30 cellular contexts compared by ENCODE assay signal in genomic region chr20:54140067-54140466, GRCh38. TPM values are rescaled to one million over a fixed set of nuclear protein-coding genes. Genes with fewer than 3 reads are reported as not detected.
DNase-seq lines count a peak whose midpoint lies in the region; ATAC-seq and TF ChIP-seq lines count a peak whose summit lies in the region.
"Had no signal": no experiment of that assay in that cellular context is flagged by ENCODE, and none has a peak within 500 bp of the region (broad histone marks: within the 10 kb centered on the region; RNA-seq: fewer than 3 reads in every experiment).

No MANE protein-coding gene starts in this region.

- H2AFZ ChIP-seq in smooth muscle cell (ENCODE audit: low read depth), result no peak overlapping the region
- H2AFZ ChIP-seq: GM23338 had no signal

- H3K36me3 Mint-ChIP-seq in HFFc6 (ENCODE audit: low read depth), result 0 out of 2 replicates have a peak, but pooled peaks cover 4% of the 10 kb centered on the region
- H3K36me3 Mint-ChIP-seq: CD14-positive monocyte, naive B cell had no signal

- H3K27ac Mint-ChIP-seq in HFFc6, result peak overlapping the region; percentile 84
- H3K27ac Mint-ChIP-seq: CD14-positive monocyte, GM23338, naive B cell had no signal

- H3K27me3 ChIP-seq in RWPE2 (ENCODE audit: insufficient read depth, poor library complexity, severe bottlenecking) (no peaks in the 10 kb centered on the region), smooth muscle cell (ENCODE audit: low read depth) (no peaks in the 10 kb centered on the region), upper lobe of left lung (no peaks in the 10 kb centered on the region)
- H3K27me3 ChIP-seq: transverse colon had no signal

- H3K36me3 ChIP-seq in RWPE2 (ENCODE audit: low read depth) (no peaks in the 10 kb centered on the region), smooth muscle cell (ENCODE audit: low read depth) (no peaks in the 10 kb centered on the region), upper lobe of left lung (no peaks in the 10 kb centered on the region)
- H3K36me3 ChIP-seq: transverse colon had no signal

- TF ChIP-seq CTCF in HFFc6 (IDR thresholded peaks at IDR 0.05), result no peak
- no peak for TF ChIP-seq CTCF in RWPE2 (IDR thresholded peaks at IDR 0.05; ENCODE audit: poor library complexity, severe bottlenecking)
- no peak for TF ChIP-seq CTCF in smooth muscle cell (IDR thresholded peaks at IDR 0.05; ENCODE audit: borderline replicate concordance, insufficient read depth, poor library complexity, severe bottlenecking)
- TF ChIP-seq CTCF in upper lobe of left lung (IDR thresholded peaks at IDR 0.05), result no peak

- TF ChIP-seq POLR2A in upper lobe of left lung (IDR thresholded peaks at IDR 0.05), result no peak

- H3K4me2 ChIP-seq in smooth muscle cell, result no peak overlapping the region
- H3K4me2 ChIP-seq: GM23338, KMS-11 had no signal

- H3F3A ChIP-seq in smooth muscle cell (ENCODE audit: low read depth), result no peaks in the 10 kb centered on the region

- no peaks in the 10 kb centered on the region for H3K27me3 Mint-ChIP-seq in HFFc6 (ENCODE audit: insufficient read depth)

- no peak for TF ChIP-seq EP300 in upper lobe of left lung (IDR thresholded peaks at IDR 0.05)

- DNase-seq in HFFc6 (no peak), RWPE2 (ENCODE audit: low spot score) (no peak), glomerular visceral epithelial cell (ENCODE audit: extremely low spot score) (peak; percentile 77), smooth muscle cell (lab: John Stamatoyannopoulos, UW; ENCODE audit: unreplicated experiment) (no peak), DMS53 (lab: John Stamatoyannopoulos, UW) (no peak), upper lobe of left lung (no peak), NCI-H2196 (lab: John Stamatoyannopoulos, UW; ENCODE audit: unreplicated experiment) (no peak)
- DNase-seq: activated CD4-positive, alpha-beta T cell treated with anti-CD3 and anti-CD28 coated beads for 48 hours; activated gamma-delta T cell; activated T-cell treated with anti-CD3 and anti-CD28 coated beads, Interleukin-2, amount 50 U/mL, for 1 hour; DMS79 treated with DMSO at 0.1 percent for 48 hours; head of caudate nucleus; islet precursor cell; left ventricle myocardium superior; naive B cell; NCI-H1417 treated with DMSO at 0.1 percent for 48 hours; NCI-H2081; NCI-H2227 treated with DMSO at 0.1 percent for 48 hours; NCI-H526 treated with DMSO at 0.1 percent for 48 hours; NK-92 treated with Interleukin-12 subunit alpha and Interleukin-12 subunit beta, amount 100 ng/mL, for 24 hours; SHP77; stimulated activated CD4-positive, alpha-beta T cell treated with anti-CD3 and anti-CD28 coated beads, Interleukin-4, amount 100 ng/mL, for 24 hours; transverse colon had no signal

- H3K4me1 ChIP-seq in RWPE2 (ENCODE audit: insufficient read depth, poor library complexity, severe bottlenecking) (peaks cover 25% of the 10 kb centered on the region), smooth muscle cell (ENCODE audit: low read depth) (no peaks in the 10 kb centered on the region), upper lobe of left lung (no peaks in the 10 kb centered on the region)
- H3K4me1 ChIP-seq: transverse colon had no signal

- 95% methylated on average over 6 of the region's 6 CpGs for WGBS in smooth muscle cell (ENCODE audit: low lambda C conversion rate)
- WGBS in upper lobe of left lung, 2 donors, result 90 to 97% methylated on average over 6 of the region's 6 CpGs

- H3K27ac ChIP-seq in RWPE2 (ENCODE audit: poor library complexity, severe bottlenecking) (peak overlapping the region; percentile 98), smooth muscle cell (ENCODE audit: low read depth) (peak overlapping the region; percentile 79), upper lobe of left lung (no peak overlapping the region)
- H3K27ac ChIP-seq: KMS-11, transverse colon, VCaP had no signal

- H3K4me3 Mint-ChIP-seq in HFFc6, result no peak overlapping the region; the same call in 1 of the 2 replicates
- H3K4me3 Mint-ChIP-seq: CD14-positive monocyte; central memory CD8-positive, alpha-beta T cell; GM23338; naive B cell had no signal

- H3K9me3 ChIP-seq in RWPE2 (ENCODE audit: severe bottlenecking) (peaks cover 5% of the 10 kb centered on the region), smooth muscle cell (replicated peaks; ENCODE audit: low read depth) (no peaks in the 10 kb centered on the region), upper lobe of left lung (no peaks in the 10 kb centered on the region)
- H3K9me3 ChIP-seq: transverse colon had no signal

- no peak overlapping the region for H3K4me3 ChIP-seq in RWPE2 (ENCODE audit: severe bottlenecking)
- H3K4me3 ChIP-seq in smooth muscle cell, result no peak overlapping the region
- no peak overlapping the region for H3K4me3 ChIP-seq in upper lobe of left lung
- H3K4me3 ChIP-seq: GM23338, transverse colon had no signal

- H3K9ac ChIP-seq in smooth muscle cell (ENCODE audit: low read depth), result no peak overlapping the region
- H3K9ac ChIP-seq: KMS-11 had no signal

- H3K79me2 ChIP-seq in smooth muscle cell (ENCODE audit: low read depth), result no peaks in the 10 kb centered on the region

- peaks cover 4% of the 10 kb centered on the region; the same call in 1 of the 2 replicates for H3K9me3 Mint-ChIP-seq in HFFc6
- H3K9me3 Mint-ChIP-seq: central memory CD8-positive, alpha-beta T cell had no signal

- peaks cover 42% of the 10 kb centered on the region; the same call in 1 of the 2 replicates for H3K4me1 Mint-ChIP-seq in HFFc6 (ENCODE audit: low read depth)
- H3K4me1 Mint-ChIP-seq: CD14-positive monocyte; central memory CD8-positive, alpha-beta T cell; GM23338; naive B cell had no signal

- H4K20me1 ChIP-seq in smooth muscle cell (ENCODE audit: low read depth), result no peaks in the 10 kb centered on the region

- ATAC-seq in RWPE2 (ENCODE audit: low read depth), result no peak
- ATAC-seq in upper lobe of left lung (ENCODE audit: low FRiP score in 2 of 2), result no peak
- ATAC-seq: GM23338, left ventricle myocardium superior, sciatic nerve had no signal

RNA-seq across cellular contexts. Expression of gene CYP24A1, which starts 33.7 kb away (rescaled TPM):
- 1 to 10 TPM in 1 of 6 experiments, under 1 TPM in 3, not detected in 2; 0.11 to 1.1 (median 0.37) TPM for total RNA-seq in HFFc6 (2021; fragmentation: NEBNext Ultra II Directional; extraction: Animal tissue kit (Norgen Biotek cat#: 25700))
- total RNA-seq in smooth muscle cell, result 18.0 and 23.6 TPM in 2 replicates
- polyA plus RNA-seq in smooth muscle cell, result 0.70 and 2.9 TPM in 2 replicates
- total RNA-seq in upper lobe of left lung, result 10 to 100 TPM in 1 of 6 donors, 1 to 10 TPM in 1, under 1 TPM in 3, not detected in 1; 0.13 to 31.0 (median 0.61) TPM
- total RNA-seq: GM23338, left ventricle myocardium superior, posterior vena cava, sciatic nerve, transverse colon had no signal
- polyA plus RNA-seq: CD14-positive monocyte had no signal

Comparison
In these comparisons a context has a peak if more than half of its experiments do, and no peak if none do; other contexts are left out.
1. H3K27ac ChIP-seq: peak in RWPE2 (single experiment) and smooth muscle cell (single experiment); none in upper lobe of left lung (0 of 4).